Comparison of ENCODE assay signal across 8 cellular contexts in genomic region chr6:120558294-120558693, GRCh38.
"Had no signal": no experiment of that assay in that cellular context is flagged by ENCODE, and none has a peak within 500 bp of the region (broad histone marks: within the 10 kb centered on the region; RNA-seq: fewer than 3 reads in every experiment).

No MANE protein-coding gene starts in this region.

- ATAC-seq: HCT116, K562 had no signal

- FAIRE-seq: HTR-8/SVneo, K562 had no signal

- H3K4me3 Mint-ChIP-seq: HFFc6 had no signal

- H3K27ac Mint-ChIP-seq: HFFc6 had no signal

- DNase-seq: GM23248, GOT3, H7, HFFc6, IMR-90 had no signal
